ENCODE assay signal across 8 cellular contexts in the genomic region with DNA sequence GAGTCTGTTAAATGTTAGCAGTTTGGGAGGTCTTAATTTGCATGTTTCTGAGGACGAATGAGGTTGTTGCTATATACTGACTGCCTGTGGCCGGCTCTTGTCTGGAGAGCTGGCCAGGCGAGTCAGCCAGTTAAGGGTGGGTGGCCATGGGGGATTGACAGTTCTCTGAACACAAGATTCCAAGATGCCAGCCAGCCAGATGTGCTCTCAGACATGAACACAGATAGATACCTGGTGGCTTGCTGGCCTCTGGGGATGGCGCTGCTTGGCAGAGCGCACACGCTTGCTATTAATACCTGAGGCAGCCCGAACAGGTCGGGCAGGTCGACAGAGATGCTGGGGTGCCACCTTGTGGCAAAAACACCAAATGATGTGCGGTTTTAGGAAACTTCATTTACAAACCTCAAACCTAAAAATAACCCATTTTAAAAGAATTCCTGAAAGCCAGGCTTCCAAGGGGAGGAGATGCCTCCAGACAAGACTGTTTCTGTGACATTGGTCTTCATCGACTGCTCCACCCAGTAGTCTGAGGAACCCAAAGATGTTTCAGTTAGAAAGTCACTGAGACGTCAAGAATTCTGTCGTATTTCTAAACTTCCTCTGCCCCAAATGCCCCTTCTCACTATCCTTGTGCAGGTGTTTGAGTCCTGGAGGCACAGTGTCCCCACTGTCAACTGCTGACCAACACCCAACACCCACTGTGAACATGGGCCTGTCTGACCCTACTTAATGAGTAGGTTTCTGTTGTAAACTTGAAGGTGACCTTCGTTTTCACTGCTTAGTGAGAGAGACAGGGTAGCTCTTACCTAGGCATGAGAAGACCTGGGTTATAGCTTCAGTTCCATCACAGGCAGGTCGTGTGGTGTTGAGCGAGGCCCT.
DNase-seq lines count a peak whose midpoint lies in the region; ATAC-seq and TF ChIP-seq lines count a peak whose summit lies in the region.

No MANE protein-coding gene starts in this region.

- no peaks in the 10 kb centered on the region for H3K9me2 ChIP-seq in Karpas-422 (replicated peaks; ENCODE audit: insufficient read depth, low read length)

- no peaks in the 10 kb centered on the region for H3K9me3 ChIP-seq in CD8-positive, alpha-beta T cell (ENCODE audit: low read length)
- H3K9me3 ChIP-seq in Karpas-422 (ENCODE audit: low read length), result no peaks in the 10 kb centered on the region

- H3K36me3 ChIP-seq in CD8-positive, alpha-beta T cell (ENCODE audit: insufficient read depth, low read length), result no peaks in the 10 kb centered on the region
- H3K36me3 ChIP-seq in Karpas-422 (ENCODE audit: insufficient read depth, low read length), result no peaks in the 10 kb centered on the region

- intact Hi-C loops in CD8-positive, alpha-beta T cell (cut with DNase I, micrococcal nuclease), result loop anchor here (1.0 to 5.0 kb wide), 5 partner anchors 152 to 341 kb away; no protein-coding TSS in a partner anchor

- no peaks in the 10 kb centered on the region for H3K27me3 Mint-ChIP-seq in CD8-positive, alpha-beta T cell (ENCODE audit: low read depth)
- H3K27me3 Mint-ChIP-seq in T-helper 2 cell treated with Interferon-gamma antibody and Interleukin-4, amounts not matched to agents 5 μg/mL and 100 μg/mL, for 36 hours (ENCODE audit: low read depth), result no peaks in the 10 kb centered on the region

- TF ChIP-seq CTCF in CD8-positive, alpha-beta T cell (IDR thresholded peaks at IDR 0.05), result peak; percentile 75

- no peak overlapping the region for H3K4me3 ChIP-seq in CD8-positive, alpha-beta T cell (ENCODE audit: low read depth, low read length)
- no peak overlapping the region; the same call in 1 of the 2 replicates for H3K4me3 ChIP-seq in Karpas-422 (ENCODE audit: low read length)

- no peaks in the 10 kb centered on the region for H3K9me3 Mint-ChIP-seq in CD8-positive, alpha-beta T cell
- no peaks in the 10 kb centered on the region for H3K9me3 Mint-ChIP-seq in T-helper 2 cell treated with Interferon-gamma antibody and Interleukin-4, amounts not matched to agents 5 μg/mL and 100 μg/mL, for 36 hours

- peak; percentile 45 to 80 (median 75) for DNase-seq in CD8-positive, alpha-beta T cell
- DNase-seq in Karpas-422 (peak; percentile 87), astrocyte of the hippocampus (ENCODE audit: low read depth, low spot score) (peak; percentile 86), inferior parietal cortex (ENCODE audit: extremely low spot score) (peak; percentile 54)
- peak; percentile 51 for DNase-seq in T-helper 2 cell treated with Interferon-gamma antibody and Interleukin-4, amounts not matched to agents 5 μg/mL and 100 μg/mL, for 36 hours (ENCODE audit: low spot score)
- DNase-seq in stimulated activated CD4-positive, alpha-beta T cell treated with anti-CD3 and anti-CD28 coated beads, Interleukin-1b, Interleukin-23, amount 100 ng/mL, for 1 hour (ENCODE audit: low read depth in 2 of 2), result peak; percentile 17 to 43

- no peak overlapping the region for H3K27ac ChIP-seq in CD8-positive, alpha-beta T cell (ENCODE audit: low read depth, low read length)
- H3K27ac ChIP-seq in Karpas-422 (ENCODE audit: low read length), result no peak overlapping the region

- peaks cover 9% of the 10 kb centered on the region; the same call in 1 of the 2 replicates for H4K20me1 ChIP-seq in Karpas-422 (ENCODE audit: insufficient read depth, low read depth, low read length)

- H3K4me3 Mint-ChIP-seq in CD8-positive, alpha-beta T cell, result peak overlapping the region; percentile 26
- peak overlapping the region; percentile 18 for H3K4me3 Mint-ChIP-seq in T-helper 2 cell treated with Interferon-gamma antibody and Interleukin-4, amounts not matched to agents 5 μg/mL and 100 μg/mL, for 36 hours

- peak; percentile 96 for ATAC-seq in CD8-positive, alpha-beta T cell
- peak; percentile 66 for ATAC-seq in GM19395 (IDR thresholded peaks at IDR 0.05; ENCODE audit: unreplicated experiment)
- ATAC-seq in GM21786 (IDR thresholded peaks at IDR 0.05; ENCODE audit: unreplicated experiment), result no peak

- CTCF ChIA-PET in CD8-positive, alpha-beta T cell (lab: Charles Lee), result interaction anchor here (0.6 to 7.5 kb wide), 16 partner anchors 9 to 236 kb away, joined by 3 to 77 read pairs (median 3); a partner anchor contains a TSS

- H3K4me1 Mint-ChIP-seq in CD8-positive, alpha-beta T cell (ENCODE audit: low read depth), result peaks cover 27% of the 10 kb centered on the region
- H3K4me1 Mint-ChIP-seq in T-helper 2 cell treated with Interferon-gamma antibody and Interleukin-4, amounts not matched to agents 5 μg/mL and 100 μg/mL, for 36 hours (ENCODE audit: low read depth), result peaks cover 28% of the 10 kb centered on the region

- H3K4me2 ChIP-seq in Karpas-422 (ENCODE audit: low read depth, low read length, poor library complexity, severe bottlenecking), result peak overlapping the region; percentile 54

- POLR2A ChIA-PET in CD8-positive, alpha-beta T cell (lab: Charles Lee), result interaction anchor here (1.1 to 1.2 kb wide), 2 partner anchors 12 to 152 kb away, joined by 3 to 4 read pairs; a partner anchor contains a TSS

- peaks cover 21% of the 10 kb centered on the region for H3K36me3 Mint-ChIP-seq in CD8-positive, alpha-beta T cell
- H3K36me3 Mint-ChIP-seq in T-helper 2 cell treated with Interferon-gamma antibody and Interleukin-4, amounts not matched to agents 5 μg/mL and 100 μg/mL, for 36 hours (ENCODE audit: low read depth), result no peaks in the 10 kb centered on the region

- H3K27ac Mint-ChIP-seq in CD8-positive, alpha-beta T cell, result peak overlapping the region; percentile 66
- peak overlapping the region; percentile 52 for H3K27ac Mint-ChIP-seq in T-helper 2 cell treated with Interferon-gamma antibody and Interleukin-4, amounts not matched to agents 5 μg/mL and 100 μg/mL, for 36 hours

- H3K79me2 ChIP-seq in Karpas-422 (ENCODE audit: low read length), result no peaks in the 10 kb centered on the region

- H3K4me1 ChIP-seq in CD8-positive, alpha-beta T cell (ENCODE audit: insufficient read depth, low read length), result peaks cover 20% of the 10 kb centered on the region
- peaks cover 14% of the 10 kb centered on the region for H3K4me1 ChIP-seq in Karpas-422 (ENCODE audit: low read length)

- no peak overlapping the region for H2AFZ ChIP-seq in Karpas-422 (ENCODE audit: low read length)

- no peaks in the 10 kb centered on the region for H3K27me3 ChIP-seq in CD8-positive, alpha-beta T cell (ENCODE audit: insufficient read depth, low read length)
- H3K27me3 ChIP-seq in Karpas-422 (ENCODE audit: low read length), result no peaks in the 10 kb centered on the region

- no peak overlapping the region for H3K9ac ChIP-seq in Karpas-422 (ENCODE audit: low read length)

Comparison
In these comparisons a context has a peak if more than half of its experiments do, and no peak if none do; other contexts are left out.
1. DNase-seq: peak in every context shown above with its lines; median percentile 87 in Karpas-422; 86 in astrocyte of the hippocampus; 75 in CD8-positive, alpha-beta T cell; 54 in inferior parietal cortex; 51 in T-helper 2 cell treated with Interferon-gamma antibody and Interleukin-4, amounts not matched to agents 5 μg/mL and 100 μg/mL, for 36 hours; 30 in stimulated activated CD4-positive, alpha-beta T cell treated with anti-CD3 and anti-CD28 coated beads, Interleukin-1b, Interleukin-23, amount 100 ng/mL, for 1 hour.